Comparison of ENCODE assay signal across 12 cellular contexts in the genomic region with DNA sequence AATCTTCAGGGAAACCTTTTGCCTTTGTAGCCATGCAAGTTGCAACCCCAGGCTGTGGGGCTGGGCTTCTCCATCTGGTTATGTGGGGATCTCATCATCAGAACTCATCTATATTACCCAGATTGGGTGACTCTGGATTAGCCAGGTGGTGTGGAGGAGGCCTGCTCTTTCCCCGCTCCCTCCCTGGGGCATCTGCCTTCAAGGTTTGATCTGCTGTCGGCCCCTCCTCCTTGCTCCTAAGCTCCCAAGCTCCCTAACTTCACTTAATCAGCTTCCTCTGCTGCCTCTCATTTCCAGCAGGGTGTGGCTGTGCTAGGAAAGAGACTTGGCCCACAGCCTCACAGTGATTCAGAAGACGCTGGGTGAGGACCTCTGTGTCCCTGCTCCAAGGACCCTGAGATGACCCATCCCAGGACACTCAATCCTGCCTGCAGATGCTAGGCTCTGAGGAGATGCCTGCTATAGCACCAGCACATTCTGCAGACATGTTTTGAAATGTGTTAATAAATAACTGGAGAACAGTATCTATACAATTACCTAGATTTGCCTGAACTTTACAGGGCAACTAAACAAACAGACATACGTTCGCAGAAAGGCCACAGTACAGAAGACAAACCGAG.
DNase-seq lines count a peak whose midpoint lies in the region; ATAC-seq and TF ChIP-seq lines count a peak whose summit lies in the region.
"Had no signal": no experiment of that assay in that cellular context is flagged by ENCODE, and none has a peak within 500 bp of the region (broad histone marks: within the 10 kb centered on the region; RNA-seq: fewer than 3 reads in every experiment).

No MANE protein-coding gene starts in this region.

- H3K4me1 ChIP-seq in BE2C (peaks cover 12% of the 10 kb centered on the region), esophagus muscularis mucosa (peaks cover 18 to 59% (median 56%) of the 10 kb centered on the region in 4 donors)

- H3K9me3 Mint-ChIP-seq in stimulated activated effector memory CD8-positive, alpha-beta T cell treated with anti-CD3 and anti-CD28 coated beads, Interleukin-12 subunit alpha, Interleukin-12 subunit beta, amount 100 ng/mL, for 72 hours = no peaks in the 10 kb centered on the region

- TF ChIP-seq CTCF in BE2C (IDR thresholded peaks at IDR 0.05; ENCODE audit: low read depth, low read length) (no peak), esophagus muscularis mucosa (IDR thresholded peaks at IDR 0.05) (no peak)

- H3K27ac ChIP-seq in esophagus muscularis mucosa (replicated peaks in 1 of 4) = peak overlapping the region in 3 of 4 donors; percentile 27 to 72 (median 72)

- intact Hi-C loops in esophagus muscularis mucosa (cut with DNase I) = loop anchor here (5.0 to 10.0 kb wide), 3 partner anchors 209 to 634 kb away; no protein-coding TSS in a partner anchor

- 62% methylated on average over 5 of the region's 6 CpGs for WGBS in esophagus muscularis mucosa

- H3K9me3 ChIP-seq in BE2C = no peaks in the 10 kb centered on the region
- H3K9me3 ChIP-seq in esophagus muscularis mucosa = peaks cover 0 to 9% (median 5%) of the 10 kb centered on the region in 4 donors

- no peak for ATAC-seq in HG03280 (IDR thresholded peaks at IDR 0.05; ENCODE audit: unreplicated experiment)
- ATAC-seq in GM19455 (IDR thresholded peaks at IDR 0.05; ENCODE audit: unreplicated experiment) = no peak
- ATAC-seq in stimulated activated effector memory CD8-positive, alpha-beta T cell treated with anti-CD3 and anti-CD28 coated beads, Interleukin-12 subunit alpha, Interleukin-12 subunit beta, amount 100 ng/mL, for 72 hours = no peak
- no peak for ATAC-seq in HG03108 (IDR thresholded peaks at IDR 0.05; ENCODE audit: unreplicated experiment)

- DNase-seq in BE2C (peak; percentile 56), NCI-H2171 (lab: John Stamatoyannopoulos, UW) (peak; percentile 90), esophagus muscularis mucosa (ENCODE audit: extremely low spot score) (no peak), mucosa of gallbladder (ENCODE audit: low spot score) (peak; percentile 57)
- DNase-seq in stimulated activated effector memory CD8-positive, alpha-beta T cell treated with anti-CD3 and anti-CD28 coated beads, Interleukin-12 subunit alpha, Interleukin-12 subunit beta, amount 100 ng/mL, for 72 hours (ENCODE audit: low spot score in 2 of 2) = no peak
- DNase-seq: Kasumi-1, NCI-H226, SHP77 had no signal

- H3K36me3 ChIP-seq in BE2C (no peaks in the 10 kb centered on the region), esophagus muscularis mucosa (no peaks in the 10 kb centered on the region)

- peaks cover 11% of the 10 kb centered on the region for H3K27me3 ChIP-seq in BE2C
- H3K27me3 ChIP-seq in esophagus muscularis mucosa = peaks cover 0 to 9% (median 0%) of the 10 kb centered on the region in 4 donors

- H3K4me1 Mint-ChIP-seq in stimulated activated effector memory CD8-positive, alpha-beta T cell treated with anti-CD3 and anti-CD28 coated beads, Interleukin-12 subunit alpha, Interleukin-12 subunit beta, amount 100 ng/mL, for 72 hours = no peaks in the 10 kb centered on the region

- TF ChIP-seq POLR2A in esophagus muscularis mucosa (IDR thresholded peaks at IDR 0.05; ENCODE audit: low read depth) = no peak

- no peaks in the 10 kb centered on the region for H3K36me3 Mint-ChIP-seq in stimulated activated effector memory CD8-positive, alpha-beta T cell treated with anti-CD3 and anti-CD28 coated beads, Interleukin-12 subunit alpha, Interleukin-12 subunit beta, amount 100 ng/mL, for 72 hours

- no peak overlapping the region for H3K4me3 ChIP-seq in BE2C (ENCODE audit: low read depth, low read length)
- H3K4me3 ChIP-seq in esophagus muscularis mucosa = no peak overlapping the region
- H3K4me3 ChIP-seq: smooth muscle cell had no signal

- H3K4me3 Mint-ChIP-seq in stimulated activated effector memory CD8-positive, alpha-beta T cell treated with anti-CD3 and anti-CD28 coated beads, Interleukin-12 subunit alpha, Interleukin-12 subunit beta, amount 100 ng/mL, for 72 hours = no peak overlapping the region

- TF ChIP-seq EP300 in esophagus muscularis mucosa (IDR thresholded peaks at IDR 0.05) = no peak

- no peak overlapping the region for H3K27ac Mint-ChIP-seq in stimulated activated effector memory CD8-positive, alpha-beta T cell treated with anti-CD3 and anti-CD28 coated beads, Interleukin-12 subunit alpha, Interleukin-12 subunit beta, amount 100 ng/mL, for 72 hours

Comparison
In these comparisons a context has a peak if more than half of its experiments do, and no peak if none do; other contexts are left out.
1. DNase-seq: peak in BE2C (single experiment), NCI-H2171 (single experiment) and mucosa of gallbladder (single experiment); none in esophagus muscularis mucosa (single experiment) and stimulated activated effector memory CD8-positive, alpha-beta T cell treated with anti-CD3 and anti-CD28 coated beads, Interleukin-12 subunit alpha, Interleukin-12 subunit beta, amount 100 ng/mL, for 72 hours (0 of 2).